Comparison of ENCODE assay signal across 1 cellular context in genomic region chr1:1164361-1164700, GRCh38.
TF ChIP-seq lines count a peak whose summit lies in the region.

No MANE protein-coding gene starts in this region.

TF ChIP-seq in H1, 55 proteins besides CTCF, POLR2A, EP300 and RAD21:
- TF ChIP-seq BCL11A (IDR thresholded peaks at IDR 0.05; ENCODE audit: low read depth in 2 of 2, low read length in 2 of 2) (no peak), ASH2L (IDR thresholded peaks at IDR 0.05; ENCODE audit: low read length) (no peak), YY1 (IDR thresholded peaks at IDR 0.05; ENCODE audit: low read depth, low read length) (peak; percentile 44; the same call in 1 of the 2 replicates), JUN (IDR thresholded peaks at IDR 0.05; ENCODE audit: low read depth, low read length) (no peak), SAP30 (IDR thresholded peaks at IDR 0.05; ENCODE audit: insufficient read depth, insufficient replicate concordance, low read length) (no peak), KDM4A (IDR thresholded peaks at IDR 0.05; ENCODE audit: low read depth, low read length, severe bottlenecking) (peak; percentile 16), TBP (IDR thresholded peaks at IDR 0.05; ENCODE audit: low read depth, low read length) (0 out of 2 replicates have a peak, but pooled peaks have one; percentile 30)
